In the genomic region with DNA sequence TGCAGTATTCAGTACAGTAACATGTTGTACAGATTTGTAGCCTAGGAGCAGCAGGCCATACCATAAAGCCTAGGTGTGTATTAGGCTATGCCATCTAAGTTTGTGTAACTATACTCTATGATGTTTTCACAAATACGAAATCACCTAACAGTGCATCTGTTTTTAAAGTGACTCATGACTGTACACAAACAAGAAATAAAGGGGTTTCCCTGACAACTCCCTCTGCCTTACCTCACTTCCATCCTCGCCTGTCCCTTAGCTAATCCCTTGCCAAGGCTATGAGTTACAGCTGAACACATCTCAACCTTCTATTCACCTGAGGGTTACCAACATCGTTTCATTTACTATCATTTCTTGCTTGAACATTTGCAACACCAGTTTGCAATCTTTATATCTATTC, we compare ENCODE assay signal across 27 cellular contexts.
"Had no signal": no experiment of that assay in that cellular context is flagged by ENCODE, and none has a peak within 500 bp of the region (broad histone marks: within the 10 kb centered on the region; RNA-seq: fewer than 3 reads in every experiment).

No MANE protein-coding gene starts in this region.

- H3K4me2 ChIP-seq: neural progenitor cell had no signal

- H3K4me3 ChIP-seq: adrenal gland, ascending aorta, coronary artery, left lung, lung, neural progenitor cell, testis, vagina had no signal

- H3K27ac ChIP-seq: adrenal gland, ascending aorta, brain microvascular endothelial cell, coronary artery, epithelial cell of prostate, left lung, neural progenitor cell, testis, vagina, WERI-Rb-1 had no signal

- DNase-seq: activated CD8-positive, alpha-beta memory T cell treated with anti-CD3 and anti-CD28 coated beads for 24 hours; activated CD8-positive, alpha-beta memory T cell treated with anti-CD3 and anti-CD28 coated beads, Interleukin-2, amount 50 U/mL, for 4 hours; activated naive CD4-positive, alpha-beta T cell; activated T-cell treated with anti-CD3 and anti-CD28 coated beads, Interleukin-2, amount 50 U/mL, for 24 hours; adrenal gland; brain microvascular endothelial cell; immature natural killer cell; left lung; naive thymus-derived CD4-positive, alpha-beta T cell; posterior cingulate gyrus; small intestine; stimulated activated CD4-positive, alpha-beta T cell treated with anti-CD3 and anti-CD28 coated beads, Interleukin-15, amount 100 ng/mL, for 24 hours; stimulated activated CD8-positive, alpha-beta memory T cell treated with anti-CD3 and anti-CD28 coated beads, Interleukin-4, amount 100 ng/mL, for 48 hours; stimulated activated naive CD4-positive, alpha-beta T cell; testis; WERI-Rb-1 had no signal

- H3K4me1 ChIP-seq: adrenal gland, ascending aorta, left lung, neural progenitor cell, testis, vagina had no signal

- H3K4me3 Mint-ChIP-seq: activated naive CD8-positive, alpha-beta T cell; activated T-cell treated with anti-CD3 and anti-CD28 coated beads, Interleukin-2, amount 50 U/mL, for 24 hours; immature natural killer cell; naive thymus-derived CD4-positive, alpha-beta T cell; neural progenitor cell; type B pancreatic cell had no signal

- H3K36me3 Mint-ChIP-seq: activated naive CD8-positive, alpha-beta T cell; immature natural killer cell; naive thymus-derived CD4-positive, alpha-beta T cell; neural progenitor cell; type B pancreatic cell had no signal

- H3K36me3 ChIP-seq: adrenal gland, ascending aorta, brain microvascular endothelial cell, left lung, neural progenitor cell, vagina, WERI-Rb-1 had no signal

- H2AFZ ChIP-seq: neural progenitor cell had no signal

- H3K9me3 Mint-ChIP-seq: activated T-cell treated with anti-CD3 and anti-CD28 coated beads, Interleukin-2, amount 50 U/mL, for 24 hours; activated T-helper 2 cell treated with anti-CD3 and anti-CD28 coated beads, Interferon-gamma antibody, Interleukin-2, Interleukin-4, amounts not matched to agents 10 μg/mL and 5 μg/mL and 100 μg/mL, durations not matched to agents 14 hours and 24 hours and 36 hours; neural progenitor cell; type B pancreatic cell had no signal

- H3K27me3 ChIP-seq: adrenal gland, ascending aorta, brain microvascular endothelial cell, left lung, neural progenitor cell, testis, vagina had no signal

- H3K4me1 Mint-ChIP-seq: immature natural killer cell, neural progenitor cell had no signal

- FAIRE-seq: small intestine, TTC549 had no signal

- H3K9ac ChIP-seq: neural progenitor cell had no signal

- H3K27me3 Mint-ChIP-seq: activated naive CD8-positive, alpha-beta T cell; activated T-cell treated with anti-CD3 and anti-CD28 coated beads, Interleukin-2, amount 50 U/mL, for 24 hours; naive thymus-derived CD4-positive, alpha-beta T cell; type B pancreatic cell had no signal

- ATAC-seq: left lung; naive thymus-derived CD4-positive, alpha-beta T cell; sciatic nerve had no signal

- H3K9me3 ChIP-seq: adrenal gland, ascending aorta, left lung, testis, vagina had no signal

- H3K27ac Mint-ChIP-seq: activated naive CD8-positive, alpha-beta T cell; activated T-cell treated with anti-CD3 and anti-CD28 coated beads, Interleukin-2, amount 50 U/mL, for 24 hours; activated T-helper 2 cell treated with anti-CD3 and anti-CD28 coated beads, Interferon-gamma antibody, Interleukin-2, Interleukin-4, amounts not matched to agents 10 μg/mL and 5 μg/mL and 100 μg/mL, durations not matched to agents 14 hours and 24 hours and 36 hours; immature natural killer cell; naive thymus-derived CD4-positive, alpha-beta T cell; neural progenitor cell; type B pancreatic cell had no signal
